21 cellular contexts compared by ENCODE assay signal in genomic region chr4:81896936-81897335, GRCh38.
"Had no signal": no experiment of that assay in that cellular context is flagged by ENCODE, and none has a peak within 500 bp of the region (broad histone marks: within the 10 kb centered on the region; RNA-seq: fewer than 3 reads in every experiment).

No MANE protein-coding gene starts in this region.

- H3K27ac Mint-ChIP-seq: activated B cell treated with CpG ODN at 0.5 μM for 24 hours; activated CD4-positive, alpha-beta T cell treated with anti-CD3 and anti-CD28 coated beads, Interleukin-2, amount 10 ng/mL, durations not matched to agents 7 days and 5 days; activated naive CD4-positive, alpha-beta T cell treated with anti-CD3 and anti-CD28 coated beads, Interleukin-2, amount 50 U/mL, for 24 hours; activated T-helper 17 cell treated with anti-CD3 and anti-CD28 coated beads, Interleukin-2, amount 50 U/mL, for 72 hours; brain; endodermal cell; nephron progenitor cell; stimulated activated memory B cell treated with anti-CD40 and anti-IgM and Interleukin-4, amounts not matched to agents 10 μg/mL and 1 μg/mL and 100 μg/mL, for 72 hours; T-helper 17 cell had no signal

- H3K4me3 ChIP-seq: esophagus muscularis mucosa, psoas muscle, right lobe of liver, spleen, transverse colon had no signal

- DNase-seq: activated B cell treated with CpG ODN at 0.5 μM for 24 hours; activated CD4-positive, alpha-beta T cell treated with anti-CD3 and anti-CD28 coated beads, Interleukin-2, amount 10 ng/mL, durations not matched to agents 7 days and 5 days; activated T-cell treated with anti-CD3 and anti-CD28 coated beads for 4 hours; amygdala; cerebellar nuclear complex; dermis blood vessel endothelial cell; endodermal cell; glutamatergic neuron; mesendoderm; nephron progenitor cell; psoas muscle; right lobe of liver; spleen; stimulated activated CD4-positive, alpha-beta T cell treated with anti-CD3 and anti-CD28 coated beads, Interleukin-1b, Interleukin-23, amount 100 ng/mL, for 48 hours; T-helper 17 cell; transverse colon had no signal

- H3K4me1 Mint-ChIP-seq: activated B cell treated with CpG ODN at 0.5 μM for 24 hours; activated T-helper 17 cell treated with anti-CD3 and anti-CD28 coated beads, Interleukin-2, amount 50 U/mL, for 72 hours; stimulated activated memory B cell treated with anti-CD40 and anti-IgM and Interleukin-4, amounts not matched to agents 10 μg/mL and 1 μg/mL and 100 μg/mL, for 72 hours had no signal

- H3K36me3 ChIP-seq: esophagus muscularis mucosa, right lobe of liver, spleen, transverse colon had no signal

- H3K36me3 Mint-ChIP-seq: activated naive CD4-positive, alpha-beta T cell treated with anti-CD3 and anti-CD28 coated beads, Interleukin-2, amount 50 U/mL, for 24 hours; brain; stimulated activated memory B cell treated with anti-CD40 and anti-IgM and Interleukin-4, amounts not matched to agents 10 μg/mL and 1 μg/mL and 100 μg/mL, for 72 hours had no signal

- H3K27me3 ChIP-seq: esophagus muscularis mucosa, right lobe of liver, spleen, transverse colon had no signal

- H3K27me3 Mint-ChIP-seq: activated naive CD4-positive, alpha-beta T cell treated with anti-CD3 and anti-CD28 coated beads, Interleukin-2, amount 50 U/mL, for 24 hours; stimulated activated memory B cell treated with anti-CD40 and anti-IgM and Interleukin-4, amounts not matched to agents 10 μg/mL and 1 μg/mL and 100 μg/mL, for 72 hours had no signal

- H3K9me3 Mint-ChIP-seq: activated B cell treated with CpG ODN at 0.5 μM for 24 hours; activated CD4-positive, alpha-beta T cell treated with anti-CD3 and anti-CD28 coated beads, Interleukin-2, amount 10 ng/mL, durations not matched to agents 7 days and 5 days; activated naive CD4-positive, alpha-beta T cell treated with anti-CD3 and anti-CD28 coated beads, Interleukin-2, amount 50 U/mL, for 24 hours; activated T-helper 17 cell treated with anti-CD3 and anti-CD28 coated beads, Interleukin-2, amount 50 U/mL, for 72 hours; brain; endodermal cell; nephron progenitor cell; stimulated activated memory B cell treated with anti-CD40 and anti-IgM and Interleukin-4, amounts not matched to agents 10 μg/mL and 1 μg/mL and 100 μg/mL, for 72 hours had no signal

- H3K4me3 Mint-ChIP-seq: activated B cell treated with CpG ODN at 0.5 μM for 24 hours; activated CD4-positive, alpha-beta T cell treated with anti-CD3 and anti-CD28 coated beads, Interleukin-2, amount 10 ng/mL, durations not matched to agents 7 days and 5 days; activated naive CD4-positive, alpha-beta T cell treated with anti-CD3 and anti-CD28 coated beads, Interleukin-2, amount 50 U/mL, for 24 hours; activated T-helper 17 cell treated with anti-CD3 and anti-CD28 coated beads, Interleukin-2, amount 50 U/mL, for 72 hours; brain; endodermal cell; nephron progenitor cell; stimulated activated memory B cell treated with anti-CD40 and anti-IgM and Interleukin-4, amounts not matched to agents 10 μg/mL and 1 μg/mL and 100 μg/mL, for 72 hours; T-helper 17 cell had no signal
